ENCODE assay signal across 8 cellular contexts in the genomic region with DNA sequence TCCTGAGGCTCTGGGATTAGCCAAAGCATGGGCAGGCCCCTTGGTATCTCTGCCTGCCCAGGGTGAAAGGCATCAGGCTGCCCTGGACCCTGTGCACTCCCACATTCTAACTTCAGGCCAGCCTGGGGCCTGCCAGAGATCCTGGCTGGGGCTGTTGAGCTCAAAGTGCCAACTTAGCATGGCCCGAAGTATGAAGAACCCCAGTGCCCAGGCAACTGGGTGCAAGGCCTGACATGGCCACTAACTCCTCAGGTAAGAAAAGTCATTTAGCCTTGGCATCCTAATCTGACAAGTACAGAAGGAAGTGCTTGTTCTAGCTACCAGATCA. TPM values are rescaled to one million over a fixed set of nuclear protein-coding genes. Genes with fewer than 3 reads are reported as not detected.
DNase-seq lines count a peak whose midpoint lies in the region; ATAC-seq and TF ChIP-seq lines count a peak whose summit lies in the region.

No MANE protein-coding gene starts in this region.

- H3K27me3 Mint-ChIP-seq in effector memory CD8-positive, alpha-beta T cell = no peaks in the 10 kb centered on the region
- H3K27me3 Mint-ChIP-seq in nephron (ENCODE audit: low read depth) = no peaks in the 10 kb centered on the region

- H3K27ac ChIP-seq in upper lobe of right lung = peak overlapping the region; percentile 87

- no peaks in the 10 kb centered on the region for H3K27me3 ChIP-seq in upper lobe of right lung

- peaks cover 87% of the 10 kb centered on the region for H3K4me1 ChIP-seq in upper lobe of right lung

- H3K4me3 ChIP-seq in upper lobe of right lung = no peak overlapping the region

- H3K4me1 Mint-ChIP-seq in effector memory CD8-positive, alpha-beta T cell (ENCODE audit: low read depth in 2 of 2) = peaks cover 94 to 98% of the 10 kb centered on the region in 2 donors
- peaks cover 88% of the 10 kb centered on the region for H3K4me1 Mint-ChIP-seq in nephron

- peaks cover 69% of the 10 kb centered on the region for H3K36me3 Mint-ChIP-seq in effector memory CD8-positive, alpha-beta T cell (ENCODE audit: insufficient read depth)
- H3K36me3 Mint-ChIP-seq in nephron (ENCODE audit: low read depth) = peaks cover 37% of the 10 kb centered on the region

- peak overlapping the region; percentile 70 to 77 for H3K4me3 Mint-ChIP-seq in effector memory CD8-positive, alpha-beta T cell
- peak overlapping the region in 1 of 3 experiments; percentile 42 for H3K4me3 Mint-ChIP-seq in nephron

- H3K9me3 Mint-ChIP-seq in effector memory CD8-positive, alpha-beta T cell = no peaks in the 10 kb centered on the region
- H3K9me3 Mint-ChIP-seq in nephron = no peaks in the 10 kb centered on the region

- peak; percentile 57 for DNase-seq in Right ventricle myocardium inferior (ENCODE audit: missing footprints)
- no peak for DNase-seq in cardiac septum (ENCODE audit: low spot score)
- DNase-seq in effector memory CD8-positive, alpha-beta T cell = no peak
- no peak for DNase-seq in upper lobe of right lung
- no peak for DNase-seq in NCI-H2081 (lab: John Stamatoyannopoulos, UW)

- intact Hi-C loops in Right ventricle myocardium inferior (cut with DNase I) (loop anchor here (2.0 kb wide), 2 partner anchors 22 to 58 kb away; no protein-coding TSS in a partner anchor), cardiac septum (cut with DNase I) (loop anchor here (5.0 kb wide), 2 partner anchors 41 to 54 kb away; a partner anchor contains a TSS), upper lobe of right lung (cut with DNase I) (no loop called here)

- H3K36me3 ChIP-seq in upper lobe of right lung = peaks cover 5% of the 10 kb centered on the region

- TF ChIP-seq CTCF in nephron (IDR thresholded peaks at IDR 0.05; ENCODE audit: unreplicated experiment in 3 of 3) (no peak), upper lobe of right lung (IDR thresholded peaks at IDR 0.05) (no peak)

- ATAC-seq in Right ventricle myocardium inferior (no peak), upper lobe of right lung (no peak), HG03457 (IDR thresholded peaks at IDR 0.05; ENCODE audit: unreplicated experiment) (no peak), HG02642 (IDR thresholded peaks at IDR 0.05; ENCODE audit: poor library complexity, unreplicated experiment) (no peak)
- ATAC-seq in effector memory CD8-positive, alpha-beta T cell (replicated peaks) = no peak

- H3K9me3 ChIP-seq in upper lobe of right lung = no peaks in the 10 kb centered on the region

- H3K27ac Mint-ChIP-seq in effector memory CD8-positive, alpha-beta T cell = peak overlapping the region; percentile 95 to 96
- H3K27ac Mint-ChIP-seq in nephron = peak overlapping the region; percentile 96 to 98 (median 98)

RNA-seq across cellular contexts. Expression of a gene that starts 43.2 kb away (rescaled TPM):
- total RNA-seq in Right ventricle myocardium inferior (41.2 TPM), cardiac septum (18.5 TPM), upper lobe of right lung (31.4 TPM)
